ENCODE assay signal across 8 cellular contexts in the genomic region with DNA sequence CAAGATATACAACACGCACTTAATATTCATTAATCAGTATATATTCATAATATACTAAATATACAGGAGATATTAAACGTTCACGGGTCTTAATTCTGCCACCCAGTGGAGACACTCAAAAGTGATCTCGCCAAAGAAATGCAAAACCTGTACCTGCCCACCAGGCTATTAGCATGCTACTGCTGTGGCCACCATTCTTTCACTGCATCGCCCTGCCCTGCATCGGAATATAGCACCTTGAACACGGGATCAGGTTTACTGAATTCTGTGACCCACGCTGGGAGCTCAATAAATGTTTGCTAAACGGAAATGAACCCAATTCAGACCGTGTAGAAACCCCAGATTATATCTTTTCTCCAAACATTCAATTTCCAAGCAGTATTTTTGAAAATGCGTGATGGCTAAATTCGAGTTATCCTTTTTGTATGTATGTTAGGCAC. TPM values are rescaled to one million over a fixed set of nuclear protein-coding genes. Genes with fewer than 3 reads are reported as not detected.
DNase-seq lines count a peak whose midpoint lies in the region; ATAC-seq and TF ChIP-seq lines count a peak whose summit lies in the region.

No MANE protein-coding gene starts in this region.

- H3K27me3 ChIP-seq in thyroid gland, result no peaks in the 10 kb centered on the region

- H3K4me1 ChIP-seq in mucosa of descending colon (ENCODE audit: low read depth) (peaks cover 26% of the 10 kb centered on the region), thyroid gland (peaks cover 9 to 18% of the 10 kb centered on the region in 2 donors)

- DNase-seq in C1 segment of cervical spinal cord (lab: John Stamatoyannopoulos, UW), result peak in 11 of 14 donors; percentile 15 to 74 (median 40)
- DNase-seq in NCI-H748 (lab: John Stamatoyannopoulos, UW; ENCODE audit: unreplicated experiment), result peak; percentile 69
- DNase-seq in activated CD8-positive, alpha-beta memory T cell treated with anti-CD3 and anti-CD28 coated beads, Interleukin-2, amount 10 ng/mL, durations not matched to agents 7 days and 5 days, result peak; percentile 75
- DNase-seq in epithelial cell of esophagus (ENCODE audit: low read depth), result peak; percentile 82
- DNase-seq in mucosa of descending colon, result peak; percentile 58 to 78 (median 62)
- peak; percentile 56 to 57 for DNase-seq in thyroid gland

- H3K27ac Mint-ChIP-seq in activated CD8-positive, alpha-beta memory T cell treated with anti-CD3 and anti-CD28 coated beads, Interleukin-2, amount 10 ng/mL, durations not matched to agents 7 days and 5 days, result peak overlapping the region; percentile 100

- H3K36me3 Mint-ChIP-seq in activated CD8-positive, alpha-beta memory T cell treated with anti-CD3 and anti-CD28 coated beads, Interleukin-2, amount 10 ng/mL, durations not matched to agents 7 days and 5 days, result peaks cover 6% of the 10 kb centered on the region

- H3K36me3 ChIP-seq in mucosa of descending colon (ENCODE audit: low read depth) (peaks cover 3% of the 10 kb centered on the region), thyroid gland (no peaks in the 10 kb centered on the region)

- intact Hi-C loops in mucosa of descending colon (cut with DNase I, micrococcal nuclease) (no loop called here), thyroid gland (cut with DNase I) (loop anchor here (10.0 kb wide), 1 partner anchor 425 kb away; no protein-coding TSS in a partner anchor)

- CTCF ChIA-PET in activated CD8-positive, alpha-beta memory T cell treated with anti-CD3 and anti-CD28 coated beads, Interleukin-2, amount 10 ng/mL, durations not matched to agents 7 days and 5 days (lab: Charles Lee), result interaction anchor here (0.6 to 3.3 kb wide), 7 partner anchors 8 to 609 kb away, joined by 3 to 11 read pairs (median 3); partner anchors contain the start of gene CBR4

- ATAC-seq in GM19023 (IDR thresholded peaks at IDR 0.05; ENCODE audit: unreplicated experiment), result peak; percentile 37
- ATAC-seq in HG03175 (IDR thresholded peaks at IDR 0.05; ENCODE audit: unreplicated experiment), result peak; percentile 46
- peak; percentile 38 for ATAC-seq in activated CD8-positive, alpha-beta memory T cell treated with anti-CD3 and anti-CD28 coated beads, Interleukin-2, amount 10 ng/mL, durations not matched to agents 7 days and 5 days
- ATAC-seq in mucosa of descending colon, result peak; percentile 58

- 2% methylated on average over 12 of the region's 12 CpGs for WGBS in thyroid gland, 2 donors

- TF ChIP-seq CTCF in epithelial cell of esophagus (IDR thresholded peaks at IDR 0.05; ENCODE audit: insufficient read depth, low read depth, low read length, missing control alignments) (peak; percentile 61), mucosa of descending colon (IDR thresholded peaks at IDR 0.05) (no peak), thyroid gland (IDR thresholded peaks at IDR 0.05) (peak in 5 of 6 experiments; percentile 14 to 58 (median 52))

- H3K4me3 ChIP-seq in epithelial cell of esophagus (ENCODE audit: low read length) (peak overlapping the region; percentile 86), mucosa of descending colon (peak overlapping the region; percentile 54), thyroid gland (replicated peaks in 1 of 3) (peak overlapping the region; percentile 56 to 59 (median 57))

- TF ChIP-seq POLR2A in thyroid gland (IDR thresholded peaks at IDR 0.05), result no peak

- H3K9me3 Mint-ChIP-seq in activated CD8-positive, alpha-beta memory T cell treated with anti-CD3 and anti-CD28 coated beads, Interleukin-2, amount 10 ng/mL, durations not matched to agents 7 days and 5 days (ENCODE audit: low read depth), result no peaks in the 10 kb centered on the region

- no peaks in the 10 kb centered on the region for H3K27me3 Mint-ChIP-seq in activated CD8-positive, alpha-beta memory T cell treated with anti-CD3 and anti-CD28 coated beads, Interleukin-2, amount 10 ng/mL, durations not matched to agents 7 days and 5 days

- H3K4me1 Mint-ChIP-seq in activated CD8-positive, alpha-beta memory T cell treated with anti-CD3 and anti-CD28 coated beads, Interleukin-2, amount 10 ng/mL, durations not matched to agents 7 days and 5 days, result peaks cover 57% of the 10 kb centered on the region

- peak overlapping the region; percentile 91 to 97 (median 92) for H3K27ac ChIP-seq in thyroid gland

- peak overlapping the region; percentile 100 for H3K4me3 Mint-ChIP-seq in activated CD8-positive, alpha-beta memory T cell treated with anti-CD3 and anti-CD28 coated beads, Interleukin-2, amount 10 ng/mL, durations not matched to agents 7 days and 5 days

- no peaks in the 10 kb centered on the region for H3K9me3 ChIP-seq in mucosa of descending colon
- no peaks in the 10 kb centered on the region for H3K9me3 ChIP-seq in thyroid gland

RNA-seq across cellular contexts. Expression of gene CLCN3, which starts 0.8 kb away (rescaled TPM):
- total RNA-seq in activated CD8-positive, alpha-beta memory T cell treated with anti-CD3 and anti-CD28 coated beads, Interleukin-2, amount 10 ng/mL, durations not matched to agents 7 days and 5 days, result 10 to 100 TPM; 21.5 to 22.8 TPM
- total RNA-seq in mucosa of descending colon, result 100 to 1,000 TPM in 2 of 3 donors, 10 to 100 TPM in 1; 68.2 to 127 (median 125) TPM
- total RNA-seq in thyroid gland, result 10 to 100 TPM; 43.3 to 72.4 (median 53.5) TPM

RNA-seq across cellular contexts. Expression of gene NEK1, which starts 7.2 kb away (rescaled TPM):
- 10 to 100 TPM; 12.9 to 21.6 TPM for total RNA-seq in activated CD8-positive, alpha-beta memory T cell treated with anti-CD3 and anti-CD28 coated beads, Interleukin-2, amount 10 ng/mL, durations not matched to agents 7 days and 5 days
- total RNA-seq in mucosa of descending colon (10 to 100 TPM in 2 of 3 donors, 1 to 10 TPM in 1; 8.2 to 16.6 (median 10.8) TPM), thyroid gland (10 to 100 TPM; 15.5 to 31.2 (median 20.3) TPM)

Comparison
In these comparisons a context has a peak if more than half of its experiments do, and no peak if none do; other contexts are left out.
1. Peak in every context shown above with its lines: DNase-seq, ATAC-seq, H3K4me3 ChIP-seq and H3K27ac ChIP-seq.